ENCODE assay signal across 17 cellular contexts in genomic region chr16:64773184-64773583, GRCh38.
"Had no signal": no experiment of that assay in that cellular context is flagged by ENCODE, and none has a peak within 500 bp of the region (broad histone marks: within the 10 kb centered on the region; RNA-seq: fewer than 3 reads in every experiment).

No MANE protein-coding gene starts in this region.

- H3K27me3 Mint-ChIP-seq: natural killer cell treated with Interleukin-12 subunit alpha and Interleukin-12 subunit beta and Interleukin-15 and Interleukin-18, amount 100 ng/mL, for 72 hours had no signal

- H3K4me2 ChIP-seq: neural progenitor cell had no signal

- H3K4me1 ChIP-seq: left ventricle myocardium inferior, lower lobe of right lung, parathyroid adenoma, right lobe of liver had no signal

- H3K27me3 ChIP-seq: neural progenitor cell, right lobe of liver had no signal

- H3K9me3 ChIP-seq: lower lobe of right lung, prostate gland, right lobe of liver had no signal

- H3K27ac Mint-ChIP-seq: natural killer cell treated with Interleukin-12 subunit alpha and Interleukin-12 subunit beta and Interleukin-15 and Interleukin-18, amount 100 ng/mL, for 72 hours; neural progenitor cell had no signal

- H3K79me2 ChIP-seq: parathyroid adenoma had no signal

- H3K4me3 ChIP-seq: left ventricle myocardium inferior, lower lobe of right lung, neural progenitor cell, prostate gland, right lobe of liver had no signal

- H3K36me3 ChIP-seq: left ventricle myocardium inferior, lower lobe of right lung, neural progenitor cell, prostate gland, right lobe of liver had no signal

- H3K4me3 Mint-ChIP-seq: natural killer cell treated with Interleukin-12 subunit alpha and Interleukin-12 subunit beta and Interleukin-15 and Interleukin-18, amount 100 ng/mL, for 72 hours; neural progenitor cell had no signal

- H3K27ac ChIP-seq: left ventricle myocardium inferior, lower lobe of right lung, neural progenitor cell, parathyroid adenoma, prostate gland, right lobe of liver had no signal

- H3K4me1 Mint-ChIP-seq: neural progenitor cell had no signal

- DNase-seq: effector memory CD4-positive, alpha-beta T cell; foreskin fibroblast; kidney; left cardiac atrium; left ventricle myocardium inferior; lower lobe of right lung; mesenchymal stem cell; midbrain; nucleus accumbens; retina; right lobe of liver; stimulated activated naive CD4-positive, alpha-beta T cell had no signal

- H2AFZ ChIP-seq: neural progenitor cell, parathyroid adenoma had no signal

- H3K9ac ChIP-seq: neural progenitor cell, parathyroid adenoma had no signal

- H3K36me3 Mint-ChIP-seq: natural killer cell treated with Interleukin-12 subunit alpha and Interleukin-12 subunit beta and Interleukin-15 and Interleukin-18, amount 100 ng/mL, for 72 hours; neural progenitor cell had no signal

- ATAC-seq: esophagus mucosa; lower lobe of right lung; natural killer cell treated with Interleukin-12 subunit alpha and Interleukin-12 subunit beta and Interleukin-15 and Interleukin-18, amount 100 ng/mL, for 72 hours; right lobe of liver had no signal
